ENCODE assay signal across 12 cellular contexts in the genomic region with DNA sequence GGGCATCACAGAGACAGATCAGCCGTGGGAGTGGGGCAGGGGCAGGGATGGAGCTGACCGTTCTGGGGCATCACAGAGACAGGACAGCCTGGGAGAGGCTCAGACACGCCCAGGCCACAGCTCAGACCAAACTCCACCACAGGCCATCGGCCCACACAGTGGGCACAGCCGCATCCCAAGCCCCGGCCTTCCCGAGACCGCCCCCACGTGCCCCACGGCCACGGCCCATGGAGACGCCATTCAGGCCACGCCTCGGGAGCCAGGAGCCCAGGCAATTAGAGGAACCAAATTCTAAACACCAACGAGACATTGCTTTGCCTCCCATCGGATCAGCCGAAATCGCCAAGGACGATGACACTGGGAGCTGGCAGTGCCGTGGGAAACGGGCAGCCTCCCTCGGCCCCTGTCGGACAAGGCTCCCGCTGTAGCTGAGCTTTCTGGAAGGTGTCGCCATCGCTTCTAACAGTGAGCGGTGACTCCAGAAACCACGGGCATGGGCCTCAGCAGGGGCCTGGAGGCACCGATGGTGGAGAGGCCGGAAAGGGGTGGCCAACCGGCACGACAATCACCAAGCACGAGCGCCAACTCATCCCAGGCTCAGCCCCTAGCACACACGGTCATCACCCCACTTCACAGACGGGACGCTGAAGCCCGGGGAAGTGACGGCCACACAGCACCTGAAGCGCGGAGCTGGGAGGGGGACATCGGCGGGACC. TPM values are rescaled to one million over a fixed set of nuclear protein-coding genes. Genes with fewer than 3 reads are reported as not detected.
DNase-seq lines count a peak whose midpoint lies in the region; ATAC-seq, FAIRE-seq and TF ChIP-seq lines count a peak whose summit lies in the region.
"Had no signal": no experiment of that assay in that cellular context is flagged by ENCODE, and none has a peak within 500 bp of the region (broad histone marks: within the 10 kb centered on the region; RNA-seq: fewer than 3 reads in every experiment).

No MANE protein-coding gene starts in this region.

- H2AK5ac ChIP-seq in H1 (ENCODE audit: low read depth, low read length): no peak overlapping the region

- no peak overlapping the region for H4K91ac ChIP-seq in H1 (replicated peaks; ENCODE audit: insufficient read length, low read length)

- H2BK20ac ChIP-seq in H1 (ENCODE audit: low read length): no peak overlapping the region

- peaks cover 19% of the 10 kb centered on the region for H3K4me1 ChIP-seq in CD8-positive, alpha-beta T cell (ENCODE audit: insufficient read depth, low read length)
- peaks cover 0 to 8% (median 2%) of the 10 kb centered on the region in 4 experiments; a peak in 3 of 7 replicates for H3K4me1 ChIP-seq in H1 (replicated peaks in 1 of 4; ENCODE audit: control insufficient read depth in 3 of 4, insufficient read depth in 4 of 4, low read length in 3 of 4)

- peak overlapping the region; percentile 51; the same call in 1 of the 2 replicates for H4K8ac ChIP-seq in H1 (ENCODE audit: extremely low read depth, insufficient read depth, low read length)

- peaks cover 0 to 47% of the 10 kb centered on the region in 2 experiments; a peak in 3 of 4 replicates for H3K79me2 ChIP-seq in H1 (ENCODE audit: control insufficient read depth in 1 of 2, insufficient read depth in 2 of 2, low read length in 2 of 2)

- ATAC-seq in CD8-positive, alpha-beta T cell: no peak

- no peaks in the 10 kb centered on the region for H3K36me3 ChIP-seq in CD8-positive, alpha-beta T cell (ENCODE audit: insufficient read depth, low read length)
- no peaks in the 10 kb centered on the region for H3K36me3 ChIP-seq in H1 (ENCODE audit: control insufficient read depth in 2 of 4, insufficient read depth in 4 of 4, low read length in 3 of 4)

- CTCF ChIA-PET in CD8-positive, alpha-beta T cell (lab: Charles Lee): interaction anchor here (1.1 to 16.6 kb wide), 4 partner anchors 9 to 124 kb away, joined by 3 to 160 read pairs (median 18); no protein-coding TSS in a partner anchor
- CTCF ChIA-PET in H1 (lab: Charles Lee; ENCODE audit: partially characterized antibody): interaction anchor here (0.5 to 8.8 kb wide), 17 partner anchors 12 to 124 kb away, joined by 3 to 85 read pairs (median 4); a partner anchor contains a TSS

- H2BK15ac ChIP-seq in H1 (ENCODE audit: low read length): no peak overlapping the region

- no peak overlapping the region for H3K9ac ChIP-seq in H1 (replicated peaks in 1 of 4; ENCODE audit: extremely low read depth in 1 of 4, low read depth in 3 of 4, low read length in 3 of 4)

- no peak overlapping the region for H2AFZ ChIP-seq in H1 (ENCODE audit: low read length)

- no peak overlapping the region for H2BK5ac ChIP-seq in H1 (ENCODE audit: low read depth, low read length)

- peaks cover 4% of the 10 kb centered on the region for H3K36me3 Mint-ChIP-seq in CD8-positive, alpha-beta T cell
- no peaks in the 10 kb centered on the region for H3K36me3 Mint-ChIP-seq in HFFc6 (ENCODE audit: low read depth)
- H3K36me3 Mint-ChIP-seq in osteocyte (ENCODE audit: unreplicated experiment): no peaks in the 10 kb centered on the region

- peaks cover 29% of the 10 kb centered on the region for H3K4me1 Mint-ChIP-seq in CD8-positive, alpha-beta T cell (ENCODE audit: low read depth)
- peaks cover 12% of the 10 kb centered on the region for H3K4me1 Mint-ChIP-seq in HFFc6 (ENCODE audit: low read depth)
- H3K4me1 Mint-ChIP-seq in osteocyte (ENCODE audit: unreplicated experiment): peaks cover 26% of the 10 kb centered on the region

- no peak overlapping the region for H3K4me2 ChIP-seq in H1 (ENCODE audit: insufficient read depth in 1 of 2, low read depth in 2 of 2, low read length in 2 of 2)

- no peak overlapping the region for H3K56ac ChIP-seq in H1 (replicated peaks; ENCODE audit: insufficient read length, low read depth, low read length)

- no peak overlapping the region for H2BK12ac ChIP-seq in H1 (ENCODE audit: low read depth, low read length)

- no peak for TF ChIP-seq POLR2A in H1 (IDR thresholded peaks at IDR 0.05; ENCODE audit: control extremely low read depth in 1 of 2, low read depth in 2 of 2, low read length in 2 of 2)
- TF ChIP-seq POLR2A in GM12892 (IDR thresholded peaks at IDR 0.05; ENCODE audit: low read depth, low read length): no peak

- H2BK120ac ChIP-seq in H1 (replicated peaks; ENCODE audit: low read depth, low read length): no peak overlapping the region

- no peak overlapping the region for H3K18ac ChIP-seq in H1 (ENCODE audit: extremely low read depth, low read length)

- H3K23me2 ChIP-seq in H1 (ENCODE audit: low read depth, low read length): peaks cover 3% of the 10 kb centered on the region; the same call in 1 of the 2 replicates

- no peak for TF ChIP-seq CTCF in CD8-positive, alpha-beta T cell (IDR thresholded peaks at IDR 0.05)
- TF ChIP-seq CTCF in HFFc6 (IDR thresholded peaks at IDR 0.05) (no peak), H1 (IDR thresholded peaks at IDR 0.05; ENCODE audit: control extremely low read depth in 1 of 3, insufficient read depth in 1 of 3, low read depth in 1 of 3, low read length in 3 of 3) (no peak), osteocyte (IDR thresholded peaks at IDR 0.05) (no peak)

- peaks cover 24% of the 10 kb centered on the region for H3K79me1 ChIP-seq in H1 (ENCODE audit: low read depth, low read length)

- H4K5ac ChIP-seq in H1 (ENCODE audit: insufficient read length, low read depth, low read length): no peak overlapping the region

- no peaks in the 10 kb centered on the region for H3K9me3 Mint-ChIP-seq in CD8-positive, alpha-beta T cell
- H3K9me3 Mint-ChIP-seq in HFFc6 (no peaks in the 10 kb centered on the region), osteocyte (ENCODE audit: unreplicated experiment) (no peaks in the 10 kb centered on the region)

- H3K14ac ChIP-seq in H1 (ENCODE audit: insufficient read length): no peak overlapping the region

- H3K4me3 Mint-ChIP-seq in CD8-positive, alpha-beta T cell: peak overlapping the region; percentile 88
- H3K4me3 Mint-ChIP-seq in HFFc6: peak overlapping the region; percentile 98
- H3K4me3 Mint-ChIP-seq in osteocyte (ENCODE audit: unreplicated experiment): peak overlapping the region; percentile 51

- POLR2A ChIA-PET in CD8-positive, alpha-beta T cell (lab: Charles Lee): interaction anchor here (0.5 to 1.4 kb wide), 3 partner anchors 10 to 1692 kb away, joined by 3 to 4 read pairs (median 4); no protein-coding TSS in a partner anchor
- POLR2A ChIA-PET in H1 (lab: Charles Lee; ENCODE audit: partially characterized antibody): interaction anchor here (0.8 to 2.3 kb wide), 6 partner anchors 10 to 203 kb away, joined by 3 to 10 read pairs (median 4); no protein-coding TSS in a partner anchor

- H3K9me3 ChIP-seq in CD8-positive, alpha-beta T cell (ENCODE audit: low read length): no peaks in the 10 kb centered on the region
- no peaks in the 10 kb centered on the region; a peak in 1 of 4 replicates for H3K9me3 ChIP-seq in H1 (ENCODE audit: insufficient read depth in 2 of 2, low read depth in 1 of 2, low read length in 1 of 2)

- H3K23ac ChIP-seq in H1 (ENCODE audit: insufficient read length): no peak overlapping the region

- no peak overlapping the region for H3K27ac Mint-ChIP-seq in CD8-positive, alpha-beta T cell
- peak overlapping the region; percentile 89; the same call in 1 of the 2 replicates for H3K27ac Mint-ChIP-seq in HFFc6
- H3K27ac Mint-ChIP-seq in osteocyte (ENCODE audit: unreplicated experiment): peak overlapping the region; percentile 50

- no peak for FAIRE-seq in H1 (lab: Jason Lieb, UNC)
- FAIRE-seq in GM12892 (lab: Jason Lieb, UNC): no peak
- FAIRE-seq: H54 had no signal

- no peak for TF ChIP-seq EP300 in H1 (IDR thresholded peaks at IDR 0.05; ENCODE audit: borderline replicate concordance in 1 of 2, low read depth in 2 of 2, low read length in 2 of 2)

- H3K27me3 ChIP-seq in CD8-positive, alpha-beta T cell (ENCODE audit: insufficient read depth, low read length): no peaks in the 10 kb centered on the region
- no peaks in the 10 kb centered on the region; a peak in 2 of 7 replicates for H3K27me3 ChIP-seq in H1 (replicated peaks in 1 of 4; ENCODE audit: control insufficient read depth in 3 of 4, extremely low read depth in 1 of 4, insufficient read depth in 3 of 4, low read length in 3 of 4)

- 92% methylated on average over 33 of the region's 43 CpGs; no CpG with 5 or more reads in 1 of the 2 experiments for WGBS in H1 (ENCODE audit: extremely low coverage in 1 of 2, insufficient coverage in 1 of 2, insufficient read length in 1 of 2, insufficient replicate concordance in 2 of 2, low coverage in 1 of 2, low lambda C conversion rate in 2 of 2, missing lambda C conversion rate in 1 of 2), 2 experiments

- H3K4ac ChIP-seq in H1 (replicated peaks; ENCODE audit: insufficient read length, low read depth, low read length): no peak overlapping the region

- intact Hi-C loops in CD8-positive, alpha-beta T cell (cut with DNase I, micrococcal nuclease): no loop called here

- H3K27me3 Mint-ChIP-seq in CD8-positive, alpha-beta T cell (ENCODE audit: low read depth): no peaks in the 10 kb centered on the region
- peaks cover under 1% of the 10 kb centered on the region; the same call in 1 of the 2 replicates for H3K27me3 Mint-ChIP-seq in HFFc6 (ENCODE audit: insufficient read depth)
- no peaks in the 10 kb centered on the region for H3K27me3 Mint-ChIP-seq in osteocyte (ENCODE audit: unreplicated experiment)

- H3K27ac ChIP-seq in CD8-positive, alpha-beta T cell (ENCODE audit: low read depth, low read length): no peak overlapping the region
- no peak overlapping the region for H3K27ac ChIP-seq in H1 (ENCODE audit: low read depth, low read length)

- TF ChIP-seq RAD21 in H1 (IDR thresholded peaks at IDR 0.05 in 1 of 2, conservative IDR thresholded peaks at IDR 0.05 in 1 of 2; ENCODE audit: low read depth in 2 of 2, low read length in 2 of 2): no peak

- no peak for DNase-seq in CD8-positive, alpha-beta T cell
- DNase-seq in HFFc6: no peak
- no peak for DNase-seq in H1 (ENCODE audit: low read depth in 1 of 2, low spot score in 2 of 2)
- no peak for DNase-seq in osteocyte (ENCODE audit: extremely low spot score, unreplicated experiment)
- DNase-seq in NCI-H2029 treated with DMSO at 0.1 percent for 48 hours (lab: John Stamatoyannopoulos, UW): no peak
- DNase-seq in GM12892 (ENCODE audit: insufficient read length): no peak
- DNase-seq in OCI-M1 (lab: John Stamatoyannopoulos, UW): no peak
- DNase-seq in NCI-H446 (lab: John Stamatoyannopoulos, UW): no peak
- DNase-seq: central memory CD4-positive, alpha-beta T cell had no signal

- peaks cover 8 to 37% of the 10 kb centered on the region in 2 experiments for H4K20me1 ChIP-seq in H1 (replicated peaks in 1 of 2; ENCODE audit: control insufficient read depth in 1 of 2, insufficient read depth in 2 of 2, low read length in 2 of 2)

- H3K4me3 ChIP-seq in CD8-positive, alpha-beta T cell (ENCODE audit: low read depth, low read length): no peak overlapping the region
- no peak overlapping the region for H3K4me3 ChIP-seq in H1 (ENCODE audit: extremely low read depth in 1 of 4, insufficient read depth in 2 of 4, low read depth in 3 of 4, low read length in 4 of 4)
- H3K4me3 ChIP-seq: lung had no signal

RNA-seq across cellular contexts. Expression of a gene that starts 2.4 kb away (rescaled TPM):
- total RNA-seq in CD8-positive, alpha-beta T cell: 10 to 100 TPM; 11.4 to 12.2 TPM
- 10 to 100 TPM; 73.8 to 95.6 (median 78.7) TPM for total RNA-seq in HFFc6 (2021; fragmentation: NEBNext Ultra II Directional; extraction: Animal tissue kit (Norgen Biotek cat#: 25700))
- 31.3 and 32.9 TPM in 2 replicates for total RNA-seq in H1 (2021; fragmentation: NEBNext Ultra II Directional; extraction: Animal tissue kit (Norgen Biotek cat#: 25700))
- 10.6 and 20.4 TPM in 2 replicates for polyA plus RNA-seq in H1 (2011; rRNA removed)
- polyA plus RNA-seq in H1 (2011; cell fraction: cytosol; rRNA removed): 7.1 TPM
- 30.2 TPM for polyA plus RNA-seq in H1 (2011; cell fraction: nucleus; rRNA removed)
- 18.6 to 28.3 TPM (median 25.8 TPM) in 4 replicates for polyA plus RNA-seq in H1 (2012, experiment 1 of 2)
- 19.0 TPM for polyA plus RNA-seq in H1 (2012, experiment 2 of 2)
- 19.7 TPM for polyA plus RNA-seq in H1 (2013, experiment 1 of 2)
- 18.8 TPM for polyA plus RNA-seq in H1 (2013, experiment 2 of 2)
- 21.0 and 23.7 TPM in 2 replicates for polyA minus RNA-seq in H1 (2011; rRNA and poly(A)+ RNA removed)
- polyA minus RNA-seq in H1 (2011; cell fraction: cytosol; rRNA and poly(A)+ RNA removed): 19.8 TPM
- polyA minus RNA-seq in H1 (2011; cell fraction: nucleus; rRNA and poly(A)+ RNA removed): 19.9 TPM
- total RNA-seq in osteocyte: 73.0 and 75.7 TPM in 2 replicates
- 6.3 TPM for polyA plus RNA-seq in GM12892 (2012; ENCODE audit: missing spikeins)

RNA-seq across cellular contexts. Expression of a gene that starts 10.4 kb away (rescaled TPM):
- 1 to 10 TPM; 3.4 to 4.6 TPM for total RNA-seq in CD8-positive, alpha-beta T cell
- not detected for total RNA-seq in HFFc6 (2021; fragmentation: NEBNext Ultra II Directional; extraction: Animal tissue kit (Norgen Biotek cat#: 25700))
- 24.6 and 26.1 TPM in 2 replicates for total RNA-seq in H1 (2021; fragmentation: NEBNext Ultra II Directional; extraction: Animal tissue kit (Norgen Biotek cat#: 25700))
- 17.1 and 30.2 TPM in 2 replicates for polyA plus RNA-seq in H1 (2011; rRNA removed)
- polyA plus RNA-seq in H1 (2011; cell fraction: cytosol; rRNA removed): 22.0 TPM
- 41.8 TPM for polyA plus RNA-seq in H1 (2011; cell fraction: nucleus; rRNA removed)
- 29.8 to 44.6 TPM (median 40.4 TPM) in 4 replicates for polyA plus RNA-seq in H1 (2012, experiment 1 of 2)
- polyA plus RNA-seq in H1 (2012, experiment 2 of 2): 36.2 TPM
- polyA plus RNA-seq in H1 (2013, experiment 1 of 2): 37.5 TPM
- polyA plus RNA-seq in H1 (2013, experiment 2 of 2): 30.4 TPM
- 9.9 and 14.4 TPM in 2 replicates for polyA minus RNA-seq in H1 (2011; rRNA and poly(A)+ RNA removed)
- polyA minus RNA-seq in H1 (2011; cell fraction: cytosol; rRNA and poly(A)+ RNA removed): 18.3 TPM
- 12.6 TPM for polyA minus RNA-seq in H1 (2011; cell fraction: nucleus; rRNA and poly(A)+ RNA removed)
- total RNA-seq in osteocyte: not detected in 2 replicates
- not detected for polyA plus RNA-seq in GM12892 (2012; ENCODE audit: missing spikeins)
- total RNA-seq: skeletal muscle tissue had no signal
